In the genomic region with DNA sequence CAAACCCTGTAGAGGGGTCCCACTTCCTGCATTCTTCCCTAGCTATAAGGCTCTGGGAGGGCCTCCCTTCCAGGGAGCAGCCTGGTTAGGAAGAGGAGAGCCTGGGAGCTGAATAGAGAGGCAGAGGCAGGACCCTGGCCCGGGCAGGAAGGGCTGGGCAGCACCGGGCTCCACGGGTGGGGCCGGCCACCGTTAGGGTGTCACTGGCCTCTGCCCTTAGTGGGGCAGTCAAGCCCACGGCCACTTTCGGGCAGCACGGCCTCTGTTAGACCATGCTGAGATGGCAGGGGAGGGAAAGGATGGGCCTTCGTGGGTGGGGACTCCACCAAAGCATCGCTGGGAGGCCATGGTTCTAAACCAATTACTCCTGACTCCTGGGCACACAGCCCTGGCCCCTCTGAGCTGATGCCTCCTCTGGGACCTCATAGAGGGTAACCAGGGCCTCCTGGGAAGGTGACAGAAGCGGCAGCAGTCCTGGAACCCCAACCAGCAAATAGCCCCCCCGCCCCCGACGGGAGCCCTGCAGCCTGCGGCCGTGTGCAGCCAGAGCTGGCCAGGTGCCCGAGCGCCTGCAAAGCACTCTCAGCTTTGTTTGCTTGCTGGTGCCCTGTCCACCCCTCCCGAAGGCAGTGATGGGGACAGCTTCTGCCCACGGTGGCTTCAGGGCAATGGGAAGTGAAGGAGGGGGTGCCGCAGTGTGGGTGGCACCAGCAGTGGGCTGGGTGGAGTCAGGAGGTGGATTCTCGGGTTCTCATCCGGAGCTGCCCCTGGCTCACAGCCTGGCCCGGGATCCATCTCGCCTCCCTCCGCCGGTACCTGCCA, we compare ENCODE assay signal across 9 cellular contexts. TPM values are rescaled to one million over a fixed set of nuclear protein-coding genes. Genes with fewer than 3 reads are reported as not detected.
DNase-seq lines count a peak whose midpoint lies in the region; ATAC-seq and TF ChIP-seq lines count a peak whose summit lies in the region.
"Had no signal": no experiment of that assay in that cellular context is flagged by ENCODE, and none has a peak within 500 bp of the region (broad histone marks: within the 10 kb centered on the region; RNA-seq: fewer than 3 reads in every experiment).

No MANE protein-coding gene starts in this region.

- ATAC-seq in foreskin keratinocyte: no peak

- H3K27me3 ChIP-seq in PC-9 (ENCODE audit: insufficient read depth, low read depth) (no peaks in the 10 kb centered on the region), left ventricle myocardium inferior (ENCODE audit: low read depth) (no peaks in the 10 kb centered on the region), skeletal muscle satellite cell (ENCODE audit: control insufficient read depth, insufficient read depth, low read length) (no peaks in the 10 kb centered on the region), foreskin keratinocyte (no peaks in the 10 kb centered on the region)

- no peak for TF ChIP-seq CTCF in PC-9 (conservative IDR thresholded peaks at IDR 0.05)
- TF ChIP-seq CTCF in left ventricle myocardium inferior (IDR thresholded peaks at IDR 0.05; ENCODE audit: borderline replicate concordance): no peak
- TF ChIP-seq CTCF in foreskin keratinocyte (conservative IDR thresholded peaks at IDR 0.05): no peak

- H3K36me3 ChIP-seq in PC-9 (ENCODE audit: low read depth) (no peaks in the 10 kb centered on the region), left ventricle myocardium inferior (no peaks in the 10 kb centered on the region), skeletal muscle satellite cell (ENCODE audit: insufficient read depth, low read length) (no peaks in the 10 kb centered on the region)

- peaks cover 3% of the 10 kb centered on the region for H3K27me3 Mint-ChIP-seq in T-helper 2 cell treated with Interferon-gamma antibody and Interleukin-4, amounts not matched to agents 5 μg/mL and 100 μg/mL, for 36 hours (ENCODE audit: low read depth)

- H3K9me2 ChIP-seq in PC-9 (ENCODE audit: insufficient read depth): no peaks in the 10 kb centered on the region

- H3K79me2 ChIP-seq in PC-9 (ENCODE audit: low read depth): no peaks in the 10 kb centered on the region

- H3K4me1 Mint-ChIP-seq in T-helper 2 cell treated with Interferon-gamma antibody and Interleukin-4, amounts not matched to agents 5 μg/mL and 100 μg/mL, for 36 hours (ENCODE audit: low read depth): peaks cover 5% of the 10 kb centered on the region

- H3K9ac ChIP-seq in skeletal muscle satellite cell (ENCODE audit: low read depth, low read length): peak overlapping the region; percentile 52

- BruUV-seq in PC-9 (replicated peaks; lab: Mats Ljungman, UMichigan): no TSS peak

- POLR2A ChIA-PET in PC-9 (lab: Charles Lee; ENCODE audit: unreplicated experiment): interaction anchor here (0.6 to 0.7 kb wide), 2 partner anchors 11 to 15 kb away, joined by 3 read pairs; no protein-coding TSS in a partner anchor

- no peak overlapping the region for H2AFZ ChIP-seq in PC-9

- no peak overlapping the region for H3K27ac Mint-ChIP-seq in T-helper 2 cell treated with Interferon-gamma antibody and Interleukin-4, amounts not matched to agents 5 μg/mL and 100 μg/mL, for 36 hours

- H3F3A ChIP-seq in PC-9 (ENCODE audit: insufficient read depth, low read depth): peaks cover 65% of the 10 kb centered on the region

- no peaks in the 10 kb centered on the region for H3K9me3 Mint-ChIP-seq in T-helper 2 cell treated with Interferon-gamma antibody and Interleukin-4, amounts not matched to agents 5 μg/mL and 100 μg/mL, for 36 hours

- no peak overlapping the region for H3K4me3 Mint-ChIP-seq in T-helper 2 cell treated with Interferon-gamma antibody and Interleukin-4, amounts not matched to agents 5 μg/mL and 100 μg/mL, for 36 hours

- peak; percentile 62 for DNase-seq in DMS79 treated with DMSO at 0.1 percent for 48 hours (lab: John Stamatoyannopoulos, UW)
- peak in 1 of 2 experiments; percentile 79 for DNase-seq in PC-9
- DNase-seq in left ventricle myocardium inferior: peak; percentile 44
- DNase-seq in activated CD4-positive, alpha-beta T cell treated with anti-CD3 and anti-CD28 coated beads, Interleukin-2, amount 50 U/mL, for 1 hour: no peak
- no peak for DNase-seq in foreskin keratinocyte
- DNase-seq in RKO (ENCODE audit: low spot score): no peak
- no peak for DNase-seq in T-helper 2 cell treated with Interferon-gamma antibody and Interleukin-4, amounts not matched to agents 5 μg/mL and 100 μg/mL, for 36 hours (ENCODE audit: low spot score)
- DNase-seq: stimulated activated CD4-positive, alpha-beta T cell treated with anti-CD3 and anti-CD28 coated beads, Interleukin-4, amount 100 ng/mL, for 1 hour had no signal

- peak overlapping the region; percentile 78 for H3K4me2 ChIP-seq in PC-9
- peak overlapping the region; percentile 51 for H3K4me2 ChIP-seq in skeletal muscle satellite cell (ENCODE audit: low read length)

- H3K4me1 ChIP-seq in PC-9 (replicated peaks; ENCODE audit: insufficient read depth) (peaks cover 89% of the 10 kb centered on the region), left ventricle myocardium inferior (peaks cover 24% of the 10 kb centered on the region), skeletal muscle satellite cell (ENCODE audit: control insufficient read depth, insufficient read depth, low read length) (peaks cover 86% of the 10 kb centered on the region), foreskin keratinocyte (peaks cover 16% of the 10 kb centered on the region)

- H3K4me3 ChIP-seq in PC-9 (no peak overlapping the region), left ventricle myocardium inferior (no peak overlapping the region), skeletal muscle satellite cell (ENCODE audit: low read length) (no peak overlapping the region)

- H3K27ac ChIP-seq in PC-9 (peak overlapping the region; percentile 99), left ventricle myocardium inferior (replicated peaks) (peak overlapping the region; percentile 66), foreskin keratinocyte (no peak overlapping the region)

- CTCF ChIA-PET in PC-9 (lab: Charles Lee): interaction anchor here (0.6 to 1.8 kb wide), 5 partner anchors 16 to 123 kb away, joined by 3 to 6 read pairs (median 4); a partner anchor contains a TSS

- no peaks in the 10 kb centered on the region for H3K36me3 Mint-ChIP-seq in T-helper 2 cell treated with Interferon-gamma antibody and Interleukin-4, amounts not matched to agents 5 μg/mL and 100 μg/mL, for 36 hours (ENCODE audit: low read depth)

- H3K9me3 ChIP-seq in PC-9 (ENCODE audit: insufficient read depth, low read depth): no peaks in the 10 kb centered on the region
- no peaks in the 10 kb centered on the region for H3K9me3 ChIP-seq in left ventricle myocardium inferior (replicated peaks)
- no peaks in the 10 kb centered on the region for H3K9me3 ChIP-seq in skeletal muscle satellite cell (replicated peaks; ENCODE audit: low read length)

- no peaks in the 10 kb centered on the region for H4K20me1 ChIP-seq in PC-9 (ENCODE audit: insufficient read depth)

- intact Hi-C loops in PC-9 (cut with micrococcal nuclease; ENCODE audit: unreplicated experiment): loop anchor here (5.0 kb wide), 1 partner anchor 46 kb away; no protein-coding TSS in a partner anchor
- intact Hi-C loops in left ventricle myocardium inferior (cut with micrococcal nuclease): no loop called here

RNA-seq across cellular contexts. Expression of a gene that starts 16.3 kb away (rescaled TPM):
- 91.1 and 105 TPM in 2 replicates for total RNA-seq in PC-9 (2021)
- 29.4 TPM for total RNA-seq in left ventricle myocardium inferior
- total RNA-seq in skeletal muscle satellite cell (2012; rRNA removed): 24.2 and 28.4 TPM in 2 replicates
- total RNA-seq in foreskin keratinocyte: 29.2 and 37.1 TPM in 2 replicates
- polyA plus RNA-seq in foreskin keratinocyte: 31.6 and 42.7 TPM in 2 replicates

Comparison
In these comparisons a context has a peak if more than half of its experiments do, and no peak if none do; other contexts are left out.
1. DNase-seq: peak in DMS79 treated with DMSO at 0.1 percent for 48 hours (single experiment) and left ventricle myocardium inferior (single experiment); none in activated CD4-positive, alpha-beta T cell treated with anti-CD3 and anti-CD28 coated beads, Interleukin-2, amount 50 U/mL, for 1 hour (single experiment), foreskin keratinocyte (0 of 2), RKO (single experiment) and T-helper 2 cell treated with Interferon-gamma antibody and Interleukin-4, amounts not matched to agents 5 μg/mL and 100 μg/mL, for 36 hours (single experiment).